Comparison of ENCODE assay signal across 11 cellular contexts in genomic region chr4:73676881-73677323, GRCh38. TPM values are rescaled to one million over a fixed set of nuclear protein-coding genes. Genes with fewer than 3 reads are reported as not detected.
A peak's percentile ranks its signal among the peaks of the same experiment; 100 is the strongest.
DNase-seq lines count a peak whose midpoint lies in the region; ATAC-seq and TF ChIP-seq lines count a peak whose summit lies in the region.
"Had no signal": no experiment of that assay in that cellular context is flagged by ENCODE, and none has a peak within 500 bp of the region (broad histone marks: within the 10 kb centered on the region; RNA-seq: fewer than 3 reads in every experiment).

No MANE protein-coding gene starts in this region.

- no peaks in the 10 kb centered on the region for H3K9me3 Mint-ChIP-seq in natural killer cell treated with Interleukin-12 subunit alpha and Interleukin-12 subunit beta and Interleukin-15 and Interleukin-18, amount 100 ng/mL, for 72 hours
- no peaks in the 10 kb centered on the region for H3K9me3 Mint-ChIP-seq in immature natural killer cell

- H3K4me3 ChIP-seq in epithelial cell of proximal tubule (ENCODE audit: low read depth, low read length): no peak overlapping the region
- H3K4me3 ChIP-seq: cardiac muscle cell had no signal

- TF ChIP-seq CTCF in epithelial cell of proximal tubule (conservative IDR thresholded peaks at IDR 0.05; ENCODE audit: low read depth, low read length): no peak

- no peaks in the 10 kb centered on the region for H3K36me3 Mint-ChIP-seq in natural killer cell treated with Interleukin-12 subunit alpha and Interleukin-12 subunit beta and Interleukin-15 and Interleukin-18, amount 100 ng/mL, for 72 hours
- no peaks in the 10 kb centered on the region for H3K36me3 Mint-ChIP-seq in immature natural killer cell

- no peak overlapping the region for H3K27ac Mint-ChIP-seq in natural killer cell treated with Interleukin-12 subunit alpha and Interleukin-12 subunit beta and Interleukin-15 and Interleukin-18, amount 100 ng/mL, for 72 hours
- H3K27ac Mint-ChIP-seq in immature natural killer cell: no peak overlapping the region

- peak; percentile 87 for DNase-seq in DMS153 (lab: John Stamatoyannopoulos, UW)
- DNase-seq in NCI-H187 (lab: John Stamatoyannopoulos, UW): peak; percentile 86 to 87
- DNase-seq in epithelial cell of proximal tubule (ENCODE audit: low read depth): peak; percentile 96
- no peak for DNase-seq in NCI-H82 treated with DMSO at 0.1 percent for 48 hours (lab: John Stamatoyannopoulos, UW; ENCODE audit: unreplicated experiment)
- no peak for DNase-seq in KG1 (lab: John Stamatoyannopoulos, UW)
- no peak for DNase-seq in natural killer cell treated with Interleukin-12 subunit alpha and Interleukin-12 subunit beta and Interleukin-15 and Interleukin-18, amount 100 ng/mL, for 72 hours (ENCODE audit: low spot score)
- DNase-seq in immature natural killer cell: no peak
- DNase-seq: NCI-H524 treated with DMSO at 0.1 percent for 48 hours had no signal

- no peak overlapping the region for H3K4me3 Mint-ChIP-seq in natural killer cell treated with Interleukin-12 subunit alpha and Interleukin-12 subunit beta and Interleukin-15 and Interleukin-18, amount 100 ng/mL, for 72 hours
- no peak overlapping the region for H3K4me3 Mint-ChIP-seq in immature natural killer cell

- no peaks in the 10 kb centered on the region for H3K4me1 Mint-ChIP-seq in natural killer cell treated with Interleukin-12 subunit alpha and Interleukin-12 subunit beta and Interleukin-15 and Interleukin-18, amount 100 ng/mL, for 72 hours (ENCODE audit: low read depth in 2 of 2)
- H3K4me1 Mint-ChIP-seq in immature natural killer cell: no peaks in the 10 kb centered on the region

- no peaks in the 10 kb centered on the region for H3K27me3 Mint-ChIP-seq in natural killer cell treated with Interleukin-12 subunit alpha and Interleukin-12 subunit beta and Interleukin-15 and Interleukin-18, amount 100 ng/mL, for 72 hours
- peaks cover 0 to 2% (median 0%) of the 10 kb centered on the region in 3 donors for H3K27me3 Mint-ChIP-seq in immature natural killer cell (ENCODE audit: low read depth in 3 of 3)

- peak; percentile 92 for ATAC-seq in GM21737 (IDR thresholded peaks at IDR 0.05; ENCODE audit: unreplicated experiment)
- no peak for ATAC-seq in natural killer cell treated with Interleukin-12 subunit alpha and Interleukin-12 subunit beta and Interleukin-15 and Interleukin-18, amount 100 ng/mL, for 72 hours

RNA-seq across cellular contexts. Expression of gene RASSF6, which starts 56.7 kb away (rescaled TPM):
- total RNA-seq in epithelial cell of proximal tubule: 2.8 and 5.9 TPM in 2 replicates
- not detected for total RNA-seq in natural killer cell treated with Interleukin-12 subunit alpha and Interleukin-12 subunit beta and Interleukin-15 and Interleukin-18, amount 100 ng/mL, for 72 hours
- polyA plus RNA-seq in immature natural killer cell: not detected
- total RNA-seq: cardiac muscle cell, pulmonary artery endothelial cell had no signal
- polyA plus RNA-seq: cardiac muscle cell had no signal

Comparison
In these comparisons a context has a peak if more than half of its experiments do, and no peak if none do; other contexts are left out.
1. DNase-seq: peak in DMS153 (single experiment), NCI-H187 (2 of 2) and epithelial cell of proximal tubule (single experiment); none in NCI-H82 treated with DMSO at 0.1 percent for 48 hours (single experiment), KG1 (single experiment), natural killer cell treated with Interleukin-12 subunit alpha and Interleukin-12 subunit beta and Interleukin-15 and Interleukin-18, amount 100 ng/mL, for 72 hours (single experiment) and immature natural killer cell (0 of 3).